Comparison of ENCODE assay signal across 8 cellular contexts in genomic region chr14:63542231-63542999, GRCh38. TPM values are rescaled to one million over a fixed set of nuclear protein-coding genes. Genes with fewer than 3 reads are reported as not detected.
DNase-seq lines count a peak whose midpoint lies in the region; ATAC-seq and TF ChIP-seq lines count a peak whose summit lies in the region.

No MANE protein-coding gene starts in this region.

- intact Hi-C loops in activated CD4-positive, alpha-beta T cell treated with anti-CD3 and anti-CD28 coated beads for 36 hours (cut with DNase I, micrococcal nuclease): loop anchor here (1.0 to 10.0 kb wide), 5 partner anchors 71 to 962 kb away; partner anchors contain the start of genes MTHFD1 (in 1 of the 2), SYNE2 (in 1 of the 2), ZBTB1 (in 1 of the 2) and ZBTB25 (in 1 of the 2)
- intact Hi-C loops in Panc1 (cut with micrococcal nuclease; ENCODE audit: unreplicated experiment): loop anchor here (10.0 kb wide), 1 partner anchor 148 kb away; no protein-coding TSS in a partner anchor

- H3K9me3 Mint-ChIP-seq in activated CD4-positive, alpha-beta T cell treated with anti-CD3 and anti-CD28 coated beads for 36 hours (ENCODE audit: low read depth): no peaks in the 10 kb centered on the region

- H3K27me3 Mint-ChIP-seq in activated CD4-positive, alpha-beta T cell treated with anti-CD3 and anti-CD28 coated beads for 36 hours: no peaks in the 10 kb centered on the region

- peaks cover 9% of the 10 kb centered on the region for H3K36me3 ChIP-seq in Panc1 (ENCODE audit: control insufficient read depth, insufficient read depth, low read length)

- peak; percentile 1 for ATAC-seq in activated CD4-positive, alpha-beta T cell treated with anti-CD3 and anti-CD28 coated beads for 36 hours
- peak; percentile 12 for ATAC-seq in HG02763 (IDR thresholded peaks at IDR 0.05; ENCODE audit: unreplicated experiment)
- peak; percentile 42 for ATAC-seq in Panc1

- peak overlapping the region; percentile 77 for H3K27ac ChIP-seq in Panc1 (ENCODE audit: low read length)
- H3K27ac ChIP-seq in caudate nucleus (ENCODE audit: low read depth, low read length): peak overlapping the region; percentile 80
- H3K27ac ChIP-seq in substantia nigra (ENCODE audit: low read depth, low read length, poor library complexity, severe bottlenecking): peak overlapping the region; percentile 86

- CTCF ChIA-PET in activated CD4-positive, alpha-beta T cell treated with anti-CD3 and anti-CD28 coated beads for 36 hours (lab: Charles Lee): interaction anchor here (0.7 to 2.0 kb wide), 4 partner anchors 11 to 228 kb away, joined by 3 to 11 read pairs (median 6); no protein-coding TSS in a partner anchor
- CTCF ChIA-PET in Panc1 (lab: Charles Lee): interaction anchor here (1.4 kb wide), 1 partner anchor 153 kb away, joined by 4 read pairs; no protein-coding TSS in a partner anchor

- no peaks in the 10 kb centered on the region for H3K27me3 ChIP-seq in Panc1 (ENCODE audit: control insufficient read depth, insufficient read depth, low read length)

- H3K27ac Mint-ChIP-seq in activated CD4-positive, alpha-beta T cell treated with anti-CD3 and anti-CD28 coated beads for 36 hours: peak overlapping the region; percentile 71

- TF ChIP-seq CTCF in Panc1 (IDR thresholded peaks at IDR 0.05): no peak

- BruUV-seq in Panc1 (replicated peaks; lab: Mats Ljungman, UMichigan): no TSS peak

- H3K4me3 Mint-ChIP-seq in activated CD4-positive, alpha-beta T cell treated with anti-CD3 and anti-CD28 coated beads for 36 hours: peak overlapping the region; percentile 86

- H3K36me3 Mint-ChIP-seq in activated CD4-positive, alpha-beta T cell treated with anti-CD3 and anti-CD28 coated beads for 36 hours (ENCODE audit: low read depth): peaks cover 21% of the 10 kb centered on the region

- peaks cover 29% of the 10 kb centered on the region for H3K4me1 Mint-ChIP-seq in activated CD4-positive, alpha-beta T cell treated with anti-CD3 and anti-CD28 coated beads for 36 hours

- in situ Hi-C loops in Panc1 (cut with HindIII; ENCODE audit: low pct_unique_long_range_greater_than_20kb, low sequenced_read_pairs): no loop called here

- POLR2A ChIA-PET in activated CD4-positive, alpha-beta T cell treated with anti-CD3 and anti-CD28 coated beads for 36 hours (lab: Charles Lee): interaction anchor here (1.4 kb wide), 1 partner anchor 15 kb away, joined by 3 read pairs; no protein-coding TSS in a partner anchor
- POLR2A ChIA-PET in Panc1 (lab: Charles Lee): interaction anchor here (0.5 to 0.7 kb wide), 2 partner anchors 12 to 99 kb away, joined by 4 to 8 read pairs; partner anchors contain the start of gene WDR89

- peak overlapping the region; percentile 87 to 91 for H3K4me3 ChIP-seq in Panc1 (ENCODE audit: low read depth in 2 of 2, low read length in 2 of 2)

- H3K4me1 ChIP-seq in Panc1 (ENCODE audit: control insufficient read depth, insufficient read depth, low read length): peaks cover 7% of the 10 kb centered on the region

- H3K9me3 ChIP-seq in Panc1 (ENCODE audit: control insufficient read depth, insufficient read depth, low read depth, low read length): no peaks in the 10 kb centered on the region

- DNase-seq in activated CD4-positive, alpha-beta T cell treated with anti-CD3 and anti-CD28 coated beads for 36 hours: peak; percentile 40
- DNase-seq in activated CD4-positive, alpha-beta T cell treated with anti-CD3 and anti-CD28 coated beads for 1 hour: no peak
- DNase-seq in Panc1 (ENCODE audit: low read depth, low spot score) (no peak), caudate nucleus (lab: John Stamatoyannopoulos, UW) (peak in 23 of 61 donors; percentile 4 to 77 (median 37)), left kidney (ENCODE audit: low read depth, low spot score) (peak; percentile 76), substantia nigra (lab: John Stamatoyannopoulos, UW) (peak in 16 of 49 donors; percentile 12 to 76 (median 33)), epidermal melanocyte (ENCODE audit: insufficient read length, low spot score) (no peak)

RNA-seq across cellular contexts. Expression of gene PPP2R5E, which starts 0.8 kb away (rescaled TPM):
- 10 to 100 TPM; 38.4 to 40.4 TPM for total RNA-seq in activated CD4-positive, alpha-beta T cell treated with anti-CD3 and anti-CD28 coated beads for 36 hours
- total RNA-seq in Panc1 (2021; ENCODE audit: unreplicated experiment): 47.2 TPM
- polyA plus RNA-seq in Panc1 (2012; ENCODE audit: insufficient read length): 15.4 TPM

Comparison
In these comparisons a context has a peak if more than half of its experiments do, and no peak if none do; other contexts are left out.
1. DNase-seq: peak in activated CD4-positive, alpha-beta T cell treated with anti-CD3 and anti-CD28 coated beads for 36 hours (single experiment) and left kidney (single experiment); none in activated CD4-positive, alpha-beta T cell treated with anti-CD3 and anti-CD28 coated beads for 1 hour (single experiment), Panc1 (single experiment) and epidermal melanocyte (single experiment).
2. Peak in every context shown above with its lines, with median percentiles within 50 percentile points of each other: ATAC-seq and H3K27ac ChIP-seq.